In genomic region chr5:179258001-179258921, GRCh38 we compare ENCODE assay signal across 20 cellular contexts.
A peak's percentile ranks its signal among the peaks of the same experiment; 100 is the strongest.
DNase-seq lines count a peak whose midpoint lies in the region; ATAC-seq and TF ChIP-seq lines count a peak whose summit lies in the region.
"Had no signal": no experiment of that assay in that cellular context is flagged by ENCODE, and none has a peak within 500 bp of the region (broad histone marks: within the 10 kb centered on the region; RNA-seq: fewer than 3 reads in every experiment).

No MANE protein-coding gene starts in this region.

- no peaks in the 10 kb centered on the region for H3K36me3 ChIP-seq in transverse colon
- no peaks in the 10 kb centered on the region for H3K36me3 ChIP-seq in effector memory CD4-positive, alpha-beta T cell (ENCODE audit: control insufficient read depth, insufficient read depth, low read length)
- H3K36me3 ChIP-seq: brain microvascular endothelial cell, HAP-1, SJSA1 had no signal

- peak; percentile 5 for DNase-seq in activated naive CD4-positive, alpha-beta T cell treated with anti-CD3 and anti-CD28 coated beads, Interleukin-2, amount 50 U/mL, for 16 hours
- no peak for DNase-seq in activated naive CD4-positive, alpha-beta T cell (lab: John Stamatoyannopoulos, UW)
- DNase-seq in chondrocyte (ENCODE audit: low spot score): peak; percentile 79
- DNase-seq in transverse colon: peak; percentile 3
- DNase-seq in NCI-H2081 (lab: John Stamatoyannopoulos, UW): no peak
- DNase-seq in effector memory CD4-positive, alpha-beta T cell: no peak
- DNase-seq: activated CD8-positive, alpha-beta T cell treated with anti-CD3 and anti-CD28 coated beads for 36 hours; activated naive CD4-positive, alpha-beta T cell treated with anti-CD3 and anti-CD28 coated beads for 36 hours; GDM1; mucosa of descending colon; NCI-H1092; NCI-H2171 treated with DMSO at 0.1 percent for 48 hours; NK-92 treated with Interleukin-12 subunit alpha and Interleukin-12 subunit beta, amount 100 ng/mL, for 24 hours; stimulated activated CD4-positive, alpha-beta T cell treated with anti-CD3 and anti-CD28 coated beads, Interleukin-4, amount 100 ng/mL, for 4 hours had no signal

- intact Hi-C loops in transverse colon (cut with DNase I; ENCODE audit: low total_unique reads): no loop called here

- peak overlapping the region; percentile 95 for H3K27ac Mint-ChIP-seq in chondrocyte (ENCODE audit: unreplicated experiment)
- H3K27ac Mint-ChIP-seq in nephron: peak overlapping the region in 2 of 3 experiments; percentile 96
- H3K27ac Mint-ChIP-seq: activated CD8-positive, alpha-beta T cell treated with anti-CD3 and anti-CD28 coated beads for 36 hours; activated naive CD4-positive, alpha-beta T cell treated with anti-CD3 and anti-CD28 coated beads for 36 hours; stimulated activated effector memory CD8-positive, alpha-beta T cell treated with anti-CD3 and anti-CD28 coated beads, Interleukin-12 subunit alpha, Interleukin-12 subunit beta, amount 100 ng/mL, for 72 hours had no signal

- peaks cover 24% of the 10 kb centered on the region for H3K4me1 Mint-ChIP-seq in chondrocyte (ENCODE audit: low read depth)
- H3K4me1 Mint-ChIP-seq in nephron: peaks cover 60% of the 10 kb centered on the region
- H3K4me1 Mint-ChIP-seq: stimulated activated effector memory CD8-positive, alpha-beta T cell treated with anti-CD3 and anti-CD28 coated beads, Interleukin-12 subunit alpha, Interleukin-12 subunit beta, amount 100 ng/mL, for 72 hours had no signal

- no peaks in the 10 kb centered on the region for H3K4me1 ChIP-seq in transverse colon
- no peaks in the 10 kb centered on the region for H3K4me1 ChIP-seq in effector memory CD4-positive, alpha-beta T cell (ENCODE audit: control insufficient read depth, insufficient read depth, low read length, poor library complexity, severe bottlenecking)
- H3K4me1 ChIP-seq: HAP-1, SJSA1 had no signal

- in situ Hi-C loops in transverse colon (cut with MboI; ENCODE audit: low pct_ligation_motif_present in 1 of 4, low pct_unique_long_range_greater_than_20kb in 1 of 4, low sequenced_read_pairs in 3 of 4): no loop called here

- H3K4me3 ChIP-seq in transverse colon: no peak overlapping the region
- no peak overlapping the region for H3K4me3 ChIP-seq in effector memory CD4-positive, alpha-beta T cell (ENCODE audit: insufficient read depth, low read depth, low read length, poor library complexity, severe bottlenecking)
- H3K4me3 ChIP-seq: HAP-1, mucosa of descending colon, SJSA1 had no signal

- no peaks in the 10 kb centered on the region for H3K27me3 ChIP-seq in transverse colon
- H3K27me3 ChIP-seq in effector memory CD4-positive, alpha-beta T cell (replicated peaks; ENCODE audit: control insufficient read depth, insufficient read depth, low read length, poor library complexity, severe bottlenecking): no peaks in the 10 kb centered on the region
- H3K27me3 ChIP-seq: brain microvascular endothelial cell, SJSA1 had no signal

- no peak for TF ChIP-seq POLR2A in transverse colon (IDR thresholded peaks at IDR 0.05)

- H3K27me3 Mint-ChIP-seq in chondrocyte (ENCODE audit: low read depth) (no peaks in the 10 kb centered on the region), nephron (ENCODE audit: low read depth) (peaks cover 4% of the 10 kb centered on the region)

- H3K9me3 Mint-ChIP-seq in chondrocyte (ENCODE audit: low read depth): no peaks in the 10 kb centered on the region
- H3K9me3 Mint-ChIP-seq in nephron: no peaks in the 10 kb centered on the region
- H3K9me3 Mint-ChIP-seq: activated CD8-positive, alpha-beta T cell treated with anti-CD3 and anti-CD28 coated beads for 36 hours; activated naive CD4-positive, alpha-beta T cell treated with anti-CD3 and anti-CD28 coated beads for 36 hours; stimulated activated effector memory CD8-positive, alpha-beta T cell treated with anti-CD3 and anti-CD28 coated beads, Interleukin-12 subunit alpha, Interleukin-12 subunit beta, amount 100 ng/mL, for 72 hours had no signal

- H3K4me3 Mint-ChIP-seq in chondrocyte (ENCODE audit: unreplicated experiment) (no peak overlapping the region), nephron (no peak overlapping the region)
- H3K4me3 Mint-ChIP-seq: activated CD8-positive, alpha-beta T cell treated with anti-CD3 and anti-CD28 coated beads for 36 hours; activated naive CD4-positive, alpha-beta T cell treated with anti-CD3 and anti-CD28 coated beads for 36 hours; stimulated activated effector memory CD8-positive, alpha-beta T cell treated with anti-CD3 and anti-CD28 coated beads, Interleukin-12 subunit alpha, Interleukin-12 subunit beta, amount 100 ng/mL, for 72 hours had no signal

- H3K36me3 Mint-ChIP-seq in chondrocyte (ENCODE audit: low read depth): peaks cover 4% of the 10 kb centered on the region
- H3K36me3 Mint-ChIP-seq in nephron (ENCODE audit: low read depth): no peaks in the 10 kb centered on the region
- H3K36me3 Mint-ChIP-seq: stimulated activated effector memory CD8-positive, alpha-beta T cell treated with anti-CD3 and anti-CD28 coated beads, Interleukin-12 subunit alpha, Interleukin-12 subunit beta, amount 100 ng/mL, for 72 hours had no signal

- TF ChIP-seq CTCF in chondrocyte (IDR thresholded peaks at IDR 0.05) (no peak), nephron (IDR thresholded peaks at IDR 0.05; ENCODE audit: unreplicated experiment in 3 of 3) (no peak), transverse colon (IDR thresholded peaks at IDR 0.05) (no peak)

- 74 to 81% methylated on average over 3 to 21 of the region's 23 CpGs for WGBS in transverse colon (ENCODE audit: low coverage in 1 of 2), 2 donors

- no peak overlapping the region for H3K27ac ChIP-seq in transverse colon
- no peak overlapping the region for H3K27ac ChIP-seq in effector memory CD4-positive, alpha-beta T cell (ENCODE audit: insufficient read depth, low read length, poor library complexity, severe bottlenecking)
- H3K27ac ChIP-seq: brain microvascular endothelial cell, SJSA1 had no signal

- ATAC-seq in GM21360 (IDR thresholded peaks at IDR 0.05; ENCODE audit: unreplicated experiment): no peak
- ATAC-seq: activated CD8-positive, alpha-beta T cell treated with anti-CD3 and anti-CD28 coated beads for 36 hours; stimulated activated effector memory CD8-positive, alpha-beta T cell treated with anti-CD3 and anti-CD28 coated beads, Interleukin-12 subunit alpha, Interleukin-12 subunit beta, amount 100 ng/mL, for 72 hours had no signal

- no peaks in the 10 kb centered on the region for H3K9me3 ChIP-seq in transverse colon
- no peaks in the 10 kb centered on the region for H3K9me3 ChIP-seq in effector memory CD4-positive, alpha-beta T cell (ENCODE audit: control insufficient read depth, low read length)
- H3K9me3 ChIP-seq: HAP-1, mucosa of descending colon had no signal

- TF ChIP-seq EP300 in transverse colon (IDR thresholded peaks at IDR 0.05; ENCODE audit: low read depth): no peak

Comparison
In these comparisons a context has a peak if more than half of its experiments do, and no peak if none do; other contexts are left out.
1. DNase-seq: peak in activated naive CD4-positive, alpha-beta T cell treated with anti-CD3 and anti-CD28 coated beads, Interleukin-2, amount 50 U/mL, for 16 hours (single experiment), chondrocyte (single experiment) and transverse colon (single experiment); none in activated naive CD4-positive, alpha-beta T cell (0 of 4), NCI-H2081 (0 of 2) and effector memory CD4-positive, alpha-beta T cell (0 of 3).